ENCODE assay signal across 20 cellular contexts in the genomic region with DNA sequence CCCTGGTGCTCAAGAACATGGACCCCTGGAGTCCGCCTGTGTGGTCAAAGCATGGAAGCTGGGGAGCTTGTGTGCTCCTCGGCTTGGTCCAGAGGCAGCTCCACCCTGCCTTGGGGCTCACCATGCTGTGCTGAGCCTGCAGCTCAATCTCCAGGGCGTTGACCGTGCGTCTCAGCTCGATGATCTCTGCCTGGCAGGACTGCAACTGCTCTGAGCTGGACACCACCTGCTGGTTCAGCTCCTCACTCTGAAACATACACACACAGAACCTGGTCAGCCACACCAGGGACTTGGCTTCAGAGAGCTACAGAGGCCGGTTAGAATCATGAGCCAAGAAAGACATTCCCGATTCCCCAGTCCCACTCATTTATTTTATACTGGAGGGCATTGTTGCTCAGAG. TPM values are rescaled to one million over a fixed set of nuclear protein-coding genes. Genes with fewer than 3 reads are reported as not detected.
DNase-seq lines count a peak whose midpoint lies in the region; FAIRE-seq and TF ChIP-seq lines count a peak whose summit lies in the region.
"Had no signal": no experiment of that assay in that cellular context is flagged by ENCODE, and none has a peak within 500 bp of the region (broad histone marks: within the 10 kb centered on the region; RNA-seq: fewer than 3 reads in every experiment).

No MANE protein-coding gene starts in this region.

- H3K27me3 ChIP-seq in MG63: no peaks in the 10 kb centered on the region
- H3K27me3 ChIP-seq in mesenchymal stem cell (ENCODE audit: control insufficient read depth in 1 of 2, insufficient read depth in 1 of 2, low read length in 2 of 2): peaks cover 0 to 71% of the 10 kb centered on the region in 2 experiments
- H3K27me3 ChIP-seq in thyroid gland: no peaks in the 10 kb centered on the region

- TF ChIP-seq CTCF in epithelial cell of proximal tubule (conservative IDR thresholded peaks at IDR 0.05; ENCODE audit: low read depth, low read length): peak; percentile 44
- peak in 3 of 6 experiments; percentile 7 to 30 (median 18) for TF ChIP-seq CTCF in thyroid gland (IDR thresholded peaks at IDR 0.05)

- H3K4ac ChIP-seq in mesenchymal stem cell (ENCODE audit: low read depth in 1 of 2, low read length in 2 of 2): no peak overlapping the region

- no peak overlapping the region for H2BK120ac ChIP-seq in mesenchymal stem cell (ENCODE audit: low read depth, low read length)

- no peak overlapping the region for H2BK15ac ChIP-seq in mesenchymal stem cell (ENCODE audit: low read depth, poor library complexity, severe bottlenecking)

- no peak overlapping the region for H2BK5ac ChIP-seq in mesenchymal stem cell (ENCODE audit: low read depth, low read length, poor library complexity, severe bottlenecking)

- TF ChIP-seq POLR2A in thyroid gland (IDR thresholded peaks at IDR 0.05) (no peak), GM12891 (IDR thresholded peaks at IDR 0.05; ENCODE audit: low read depth, low read length) (no peak)

- H3K4me3 ChIP-seq in MG63 (no peak overlapping the region), epithelial cell of proximal tubule (ENCODE audit: low read depth, low read length) (no peak overlapping the region), mesenchymal stem cell (ENCODE audit: insufficient read depth in 1 of 2, low read depth in 1 of 2, low read length in 2 of 2) (no peak overlapping the region), thyroid gland (replicated peaks in 1 of 3) (no peak overlapping the region)
- H3K4me3 ChIP-seq: A549 had no signal

- peak overlapping the region; percentile 10 for H4K91ac ChIP-seq in mesenchymal stem cell (ENCODE audit: low read length)

- no peak overlapping the region for H3K14ac ChIP-seq in mesenchymal stem cell (ENCODE audit: low read length in 2 of 2)

- H2BK12ac ChIP-seq in mesenchymal stem cell (ENCODE audit: low read length in 2 of 2): no peak overlapping the region

- H3K79me1 ChIP-seq in mesenchymal stem cell (replicated peaks; ENCODE audit: low read length, poor library complexity, severe bottlenecking): no peaks in the 10 kb centered on the region

- no peak overlapping the region for H3K18ac ChIP-seq in mesenchymal stem cell (ENCODE audit: low read depth in 1 of 2, low read length in 2 of 2)

- H2AFZ ChIP-seq in mesenchymal stem cell (ENCODE audit: low read depth, low read length): no peak overlapping the region

- no peak for FAIRE-seq in GM12891 (lab: Jason Lieb, UNC)
- FAIRE-seq: A549, GM19239 had no signal

- 85% methylated on average over 7 of the region's 8 CpGs for WGBS in mesenchymal stem cell
- WGBS in thyroid gland, 2 donors: 47 to 49% methylated on average over 6 to 8 of the region's 8 CpGs

- no peak overlapping the region for H3K27ac ChIP-seq in mesenchymal stem cell (ENCODE audit: low read length, poor library complexity, severe bottlenecking)
- no peak overlapping the region for H3K27ac ChIP-seq in thyroid gland
- H3K27ac ChIP-seq: A549 had no signal

- intact Hi-C loops in thyroid gland (cut with DNase I): no loop called here

- no peak overlapping the region for H4K8ac ChIP-seq in mesenchymal stem cell (ENCODE audit: low read length)

- H2AK5ac ChIP-seq in mesenchymal stem cell (ENCODE audit: low read length, severe bottlenecking): no peak overlapping the region

- H3K4me2 ChIP-seq in mesenchymal stem cell (ENCODE audit: low read length, poor library complexity, severe bottlenecking): no peak overlapping the region
- H3K4me2 ChIP-seq: A549 had no signal

- no peaks in the 10 kb centered on the region for H3K36me3 ChIP-seq in MG63
- no peaks in the 10 kb centered on the region for H3K36me3 ChIP-seq in mesenchymal stem cell (ENCODE audit: control insufficient read depth in 1 of 2, insufficient read depth in 2 of 2, low read depth in 1 of 2, low read length in 2 of 2)
- no peaks in the 10 kb centered on the region for H3K36me3 ChIP-seq in thyroid gland

- H3K9me3 ChIP-seq in MG63: no peaks in the 10 kb centered on the region
- H3K9me3 ChIP-seq in mesenchymal stem cell (ENCODE audit: control insufficient read depth, low read length): peaks cover 5% of the 10 kb centered on the region
- no peaks in the 10 kb centered on the region for H3K9me3 ChIP-seq in thyroid gland
- H3K9me3 ChIP-seq: A549, Caco-2 had no signal

- no peak overlapping the region for H3K9ac ChIP-seq in mesenchymal stem cell (ENCODE audit: low read length)

- no peaks in the 10 kb centered on the region for H3K4me1 ChIP-seq in mesenchymal stem cell (ENCODE audit: control insufficient read depth, insufficient read depth, low read depth, low read length)
- no peaks in the 10 kb centered on the region for H3K4me1 ChIP-seq in thyroid gland
- H3K4me1 ChIP-seq: A549 had no signal

- DNase-seq in MG63 (peak; percentile 87), epithelial cell of proximal tubule (ENCODE audit: low read depth) (no peak), mesenchymal stem cell (no peak), thyroid gland (peak; percentile 76 to 81), HuH-7 (ENCODE audit: low spot score) (no peak), GOT3 (lab: John Stamatoyannopoulos, UW) (no peak), GM12891 (ENCODE audit: insufficient read length, low spot score) (no peak)
- DNase-seq: Caco-2; CD8-positive, alpha-beta memory T cell; DND-41; GDM1; HCEC 1CT; HFFc6; KBM-7 had no signal

- no peak overlapping the region for H3K23ac ChIP-seq in mesenchymal stem cell (ENCODE audit: low read length in 2 of 2)

TF ChIP-seq in GM12891, 5 proteins besides CTCF, POLR2A, EP300 and RAD21:
- TF ChIP-seq SPI1 (IDR thresholded peaks at IDR 0.05; ENCODE audit: low read depth, low read length): no peak
- TF ChIP-seq POLR2AphosphoS5 (IDR thresholded peaks at IDR 0.05; ENCODE audit: low read depth, low read length): no peak

RNA-seq across cellular contexts. Expression of a gene that starts 2.7 kb away (rescaled TPM):
- total RNA-seq in MG63 (2014; rRNA removed; shearing (Covaris generic); ENCODE audit: low replicate concordance): 0.33 TPM in 1 of 2 replicates, not detected in the other
- not detected in 2 replicates for total RNA-seq in epithelial cell of proximal tubule
- polyA plus RNA-seq in mesenchymal stem cell (2013, experiment 1 of 2): not detected
- polyA plus RNA-seq in mesenchymal stem cell (2013, experiment 2 of 2): not detected
- not detected for total RNA-seq in thyroid gland
- polyA plus RNA-seq in GM12891 (2012; ENCODE audit: low read depth, missing spikeins): not detected
- total RNA-seq: Caco-2; CD8-positive, alpha-beta memory T cell; H4; HFFc6 had no signal
- polyA plus RNA-seq: A549; AG04450; BJ; CD14-positive monocyte; CD8-positive, alpha-beta memory T cell had no signal

RNA-seq across cellular contexts. Expression of a gene that starts 11.1 kb away (rescaled TPM):
- 0.72 TPM in 1 of 2 replicates, not detected in the other for total RNA-seq in MG63 (2014; rRNA removed; shearing (Covaris generic); ENCODE audit: low replicate concordance)
- not detected in 2 replicates for total RNA-seq in epithelial cell of proximal tubule
- polyA plus RNA-seq in mesenchymal stem cell (2013, experiment 1 of 2): not detected
- 0.01 TPM for polyA plus RNA-seq in mesenchymal stem cell (2013, experiment 2 of 2)
- not detected for total RNA-seq in thyroid gland
- polyA plus RNA-seq in GM12891 (2012; ENCODE audit: low read depth, missing spikeins): not detected
- total RNA-seq: Caco-2; CD8-positive, alpha-beta memory T cell; H4 had no signal
- polyA plus RNA-seq: A549; CD14-positive monocyte; CD8-positive, alpha-beta memory T cell had no signal

RNA-seq across cellular contexts. Expression of a gene that starts 11.5 kb away (rescaled TPM):
- total RNA-seq in MG63 (2014; rRNA removed; shearing (Covaris generic); ENCODE audit: low replicate concordance): 0.20 TPM in 1 of 2 replicates, not detected in the other
- not detected in 2 replicates for total RNA-seq in epithelial cell of proximal tubule
- polyA plus RNA-seq in mesenchymal stem cell (2013, experiment 1 of 2): 0.11 TPM
- polyA plus RNA-seq in mesenchymal stem cell (2013, experiment 2 of 2): 0.11 TPM
- not detected for total RNA-seq in thyroid gland
- not detected for polyA plus RNA-seq in GM12891 (2012; ENCODE audit: low read depth, missing spikeins)
- total RNA-seq: Caco-2; CD8-positive, alpha-beta memory T cell; H4; HFFc6 had no signal
- polyA plus RNA-seq: A549; AG04450; CD8-positive, alpha-beta memory T cell had no signal

RNA-seq across cellular contexts. Expression of a gene that starts 27.2 kb away (rescaled TPM):
- total RNA-seq in MG63 (2014; rRNA removed; shearing (Covaris generic); ENCODE audit: low replicate concordance): 3.8 and 4.0 TPM in 2 replicates
- total RNA-seq in epithelial cell of proximal tubule (1.0 and 2.0 TPM in 2 replicates), thyroid gland (under 1 TPM in 1 of 4 donors, not detected in 3; 0.83 TPM)
- polyA plus RNA-seq in mesenchymal stem cell (2013, experiment 1 of 2): not detected
- not detected for polyA plus RNA-seq in mesenchymal stem cell (2013, experiment 2 of 2)
- not detected for polyA plus RNA-seq in GM12891 (2012; ENCODE audit: low read depth, missing spikeins)
- total RNA-seq: Caco-2; CD8-positive, alpha-beta memory T cell; H4; HFFc6 had no signal
- polyA plus RNA-seq: AG04450; CD14-positive monocyte; CD8-positive, alpha-beta memory T cell had no signal

RNA-seq across cellular contexts. Expression of a gene that starts 37.5 kb away (rescaled TPM):
- 0.17 TPM in 1 of 2 replicates, not detected in the other for total RNA-seq in MG63 (2014; rRNA removed; shearing (Covaris generic); ENCODE audit: low replicate concordance)
- total RNA-seq in epithelial cell of proximal tubule: not detected in 2 replicates
- polyA plus RNA-seq in mesenchymal stem cell (2013, experiment 1 of 2): not detected
- polyA plus RNA-seq in mesenchymal stem cell (2013, experiment 2 of 2): not detected
- total RNA-seq in thyroid gland: not detected
- not detected for polyA plus RNA-seq in GM12891 (2012; ENCODE audit: low read depth, missing spikeins)
- total RNA-seq: Caco-2; CD8-positive, alpha-beta memory T cell; H4 had no signal
- polyA plus RNA-seq: A549; CD14-positive monocyte; CD8-positive, alpha-beta memory T cell had no signal

Comparison
In these comparisons a context has a peak if more than half of its experiments do, and no peak if none do; other contexts are left out.
1. DNase-seq: peak in MG63 (single experiment) and thyroid gland (2 of 2); none in epithelial cell of proximal tubule (single experiment), mesenchymal stem cell (single experiment), HuH-7 (single experiment), GOT3 (single experiment) and GM12891 (single experiment).